In genomic region chr1:229730573-229730972, GRCh38 we compare ENCODE assay signal across 25 cellular contexts.
"Had no signal": no experiment of that assay in that cellular context is flagged by ENCODE, and none has a peak within 500 bp of the region (broad histone marks: within the 10 kb centered on the region; RNA-seq: fewer than 3 reads in every experiment).

No MANE protein-coding gene starts in this region.

- H3K4me1 Mint-ChIP-seq: activated CD4-positive, alpha-beta T cell treated with anti-CD3 and anti-CD28 coated beads for 36 hours; activated naive CD4-positive, alpha-beta T cell treated with anti-CD3 and anti-CD28 coated beads, Interleukin-2, amount 10 ng/mL, durations not matched to agents 7 days and 5 days; activated naive CD8-positive, alpha-beta T cell treated with anti-CD3 and anti-CD28 coated beads for 36 hours; T-cell had no signal

- H3K4me3 ChIP-seq: MG63, SK-N-MC had no signal

- H3K4me3 Mint-ChIP-seq: activated CD4-positive, alpha-beta T cell treated with anti-CD3 and anti-CD28 coated beads for 36 hours; activated CD8-positive, alpha-beta T cell treated with anti-CD3 and anti-CD28 coated beads for 36 hours; activated naive CD4-positive, alpha-beta T cell treated with anti-CD3 and anti-CD28 coated beads, Interleukin-2, amount 10 ng/mL, durations not matched to agents 7 days and 5 days; activated naive CD8-positive, alpha-beta T cell treated with anti-CD3 and anti-CD28 coated beads for 36 hours; activated T-cell treated with anti-CD3 and anti-CD28 coated beads, Interleukin-2, amount 50 U/mL, for 72 hours; T-cell had no signal

- H3K9me3 Mint-ChIP-seq: activated CD8-positive, alpha-beta T cell treated with anti-CD3 and anti-CD28 coated beads for 36 hours; activated naive CD4-positive, alpha-beta T cell treated with anti-CD3 and anti-CD28 coated beads, Interleukin-2, amount 10 ng/mL, durations not matched to agents 7 days and 5 days; activated T-cell treated with anti-CD3 and anti-CD28 coated beads, Interleukin-2, amount 50 U/mL, for 72 hours; activated T-helper 2 cell treated with anti-CD3 and anti-CD28 coated beads, Interferon-gamma antibody, Interleukin-2, Interleukin-4, amounts not matched to agents 10 μg/mL and 5 μg/mL and 100 μg/mL, durations not matched to agents 14 hours and 24 hours and 36 hours had no signal

- H3K27ac Mint-ChIP-seq: activated CD4-positive, alpha-beta T cell treated with anti-CD3 and anti-CD28 coated beads for 36 hours; activated CD8-positive, alpha-beta T cell treated with anti-CD3 and anti-CD28 coated beads for 36 hours; activated naive CD4-positive, alpha-beta T cell treated with anti-CD3 and anti-CD28 coated beads, Interleukin-2, amount 10 ng/mL, durations not matched to agents 7 days and 5 days; activated naive CD8-positive, alpha-beta T cell treated with anti-CD3 and anti-CD28 coated beads for 36 hours; activated T-cell treated with anti-CD3 and anti-CD28 coated beads, Interleukin-2, amount 50 U/mL, for 72 hours; activated T-helper 2 cell treated with anti-CD3 and anti-CD28 coated beads, Interferon-gamma antibody, Interleukin-2, Interleukin-4, amounts not matched to agents 10 μg/mL and 5 μg/mL and 100 μg/mL, durations not matched to agents 14 hours and 24 hours and 36 hours; T-cell had no signal

- H3K36me3 Mint-ChIP-seq: activated naive CD4-positive, alpha-beta T cell treated with anti-CD3 and anti-CD28 coated beads, Interleukin-2, amount 10 ng/mL, durations not matched to agents 7 days and 5 days; activated naive CD8-positive, alpha-beta T cell treated with anti-CD3 and anti-CD28 coated beads for 36 hours; T-cell had no signal

- H3K9me3 ChIP-seq: MG63 had no signal

- H3K36me3 ChIP-seq: MG63 had no signal

- DNase-seq: activated CD4-positive, alpha-beta T cell treated with anti-CD3 and anti-CD28 coated beads for 36 hours; activated CD8-positive, alpha-beta memory T cell treated with anti-CD3 and anti-CD28 coated beads, Interleukin-2, amount 50 U/mL, for 4 hours; activated CD8-positive, alpha-beta T cell treated with anti-CD3 and anti-CD28 coated beads for 36 hours; activated gamma-delta T cell treated with Interleukin-2 at 50 U/mL for 16 hours; activated naive CD4-positive, alpha-beta T cell treated with anti-CD3 and anti-CD28 coated beads, Interleukin-2, amount 10 ng/mL, durations not matched to agents 7 days and 5 days; activated naive CD8-positive, alpha-beta T cell treated with anti-CD3 and anti-CD28 coated beads for 36 hours; activated T-cell treated with anti-CD3 and anti-CD28 coated beads, Interleukin-2, amount 50 U/mL, for 72 hours; anterior cingulate cortex; cerebellar nuclear complex; MG63; NCI-H1105; NCI-H1694 treated with DMSO at 0.1 percent for 48 hours; NCI-H2029 treated with DMSO at 0.1 percent for 48 hours; NCI-H446 treated with DMSO at 0.1 percent for 48 hours; NCI-H524 treated with DMSO at 0.1 percent for 48 hours; NCI-H748 treated with DMSO at 0.1 percent for 48 hours; RPMI8226; T-cell; T-helper 2 cell; T1000 had no signal

- ATAC-seq: activated CD4-positive, alpha-beta T cell treated with anti-CD3 and anti-CD28 coated beads for 36 hours; activated CD8-positive, alpha-beta T cell treated with anti-CD3 and anti-CD28 coated beads for 36 hours; activated T-cell treated with anti-CD3 and anti-CD28 coated beads, Interleukin-2, amount 50 U/mL, for 72 hours; Panc1; Right ventricle myocardium inferior; T-cell had no signal

- H3K27me3 Mint-ChIP-seq: activated CD8-positive, alpha-beta T cell treated with anti-CD3 and anti-CD28 coated beads for 36 hours; activated naive CD8-positive, alpha-beta T cell treated with anti-CD3 and anti-CD28 coated beads for 36 hours had no signal

- H3K27ac ChIP-seq: SK-N-MC, VCaP had no signal
